ENCODE assay signal across 8 cellular contexts in genomic region chr6:88963139-88964090, GRCh38. TPM values are rescaled to one million over a fixed set of nuclear protein-coding genes. Genes with fewer than 3 reads are reported as not detected.
DNase-seq lines count a peak whose midpoint lies in the region; TF ChIP-seq lines count a peak whose summit lies in the region.

TSS of gene RNGTT (minus strand) at chr6:88963618. CDS start at chr6:88963409, 209 bp downstream.

- DNase-seq in GM04503 (ENCODE audit: low read depth) (peak; percentile 90), HFFc6 (peak; percentile 98), NB4 (ENCODE audit: low read depth) (peak; percentile 99), SK-N-MC (ENCODE audit: low read depth, low spot score) (peak; percentile 90), germinal center (ENCODE audit: low spot score) (peak; percentile 98), non-pigmented ciliary epithelial cell (ENCODE audit: low read depth) (peak; percentile 86), superior temporal gyrus (ENCODE audit: extremely low spot score) (peak; percentile 97)
- peak; percentile 99 for DNase-seq in activated naive CD4-positive, alpha-beta T cell treated with anti-CD3 and anti-CD28 coated beads, Interleukin-2, amount 10 ng/mL, durations not matched to agents 7 days and 5 days

- no peak for TF ChIP-seq CTCF in HFFc6 (IDR thresholded peaks at IDR 0.05)
- TF ChIP-seq CTCF in NB4 (IDR thresholded peaks at IDR 0.05; ENCODE audit: low read depth, low read length) = no peak

- no peaks in the 10 kb centered on the region for H3K27me3 Mint-ChIP-seq in HFFc6 (ENCODE audit: insufficient read depth)
- peaks cover 11% of the 10 kb centered on the region for H3K27me3 Mint-ChIP-seq in activated naive CD4-positive, alpha-beta T cell treated with anti-CD3 and anti-CD28 coated beads, Interleukin-2, amount 10 ng/mL, durations not matched to agents 7 days and 5 days

- CTCF ChIA-PET in activated naive CD4-positive, alpha-beta T cell treated with anti-CD3 and anti-CD28 coated beads, Interleukin-2, amount 10 ng/mL, durations not matched to agents 7 days and 5 days (lab: Charles Lee) = interaction anchor here (0.7 to 1.0 kb wide), 2 partner anchors 11 to 19 kb away, joined by 3 to 7 read pairs; no protein-coding TSS in a partner anchor

- H3K9me3 ChIP-seq in SK-N-MC (ENCODE audit: low read depth, low read length) = peaks cover 5% of the 10 kb centered on the region; the same call in 1 of the 2 replicates

- H3K36me3 ChIP-seq in SK-N-MC (ENCODE audit: insufficient read depth, low read length) = peaks cover 2% of the 10 kb centered on the region; the same call in 1 of the 2 replicates

- H3K9me3 Mint-ChIP-seq in HFFc6 = peaks cover 11% of the 10 kb centered on the region; the same call in 1 of the 2 replicates
- H3K9me3 Mint-ChIP-seq in activated naive CD4-positive, alpha-beta T cell treated with anti-CD3 and anti-CD28 coated beads, Interleukin-2, amount 10 ng/mL, durations not matched to agents 7 days and 5 days = peaks cover 4% of the 10 kb centered on the region

- H3K27ac ChIP-seq in SK-N-MC = peak within 1 kb of the TSS; percentile 79

- H3K36me3 Mint-ChIP-seq in HFFc6 (ENCODE audit: low read depth) = peaks cover 6% of the 10 kb centered on the region
- peaks cover 11% of the 10 kb centered on the region for H3K36me3 Mint-ChIP-seq in activated naive CD4-positive, alpha-beta T cell treated with anti-CD3 and anti-CD28 coated beads, Interleukin-2, amount 10 ng/mL, durations not matched to agents 7 days and 5 days

- H3K9ac ChIP-seq in SK-N-MC (ENCODE audit: insufficient read length) = peak within 1 kb of the TSS; percentile 99

- peak within 1 kb of the TSS; percentile 100 for H3K4me3 ChIP-seq in NB4 (ENCODE audit: low read depth, low read length)
- peak within 1 kb of the TSS; percentile 83 for H3K4me3 ChIP-seq in SK-N-MC

- H3K4me1 Mint-ChIP-seq in HFFc6 (ENCODE audit: low read depth) = peaks cover 24% of the 10 kb centered on the region
- peaks cover 48% of the 10 kb centered on the region for H3K4me1 Mint-ChIP-seq in activated naive CD4-positive, alpha-beta T cell treated with anti-CD3 and anti-CD28 coated beads, Interleukin-2, amount 10 ng/mL, durations not matched to agents 7 days and 5 days

- H3K4me3 Mint-ChIP-seq in HFFc6 = peak within 1 kb of the TSS; percentile 100
- peak within 1 kb of the TSS; percentile 98 for H3K4me3 Mint-ChIP-seq in activated naive CD4-positive, alpha-beta T cell treated with anti-CD3 and anti-CD28 coated beads, Interleukin-2, amount 10 ng/mL, durations not matched to agents 7 days and 5 days

- peak; percentile 72 for TF ChIP-seq POLR2A in NB4 (IDR thresholded peaks at IDR 0.05; ENCODE audit: extremely low read depth, insufficient read length)

- peak within 1 kb of the TSS; percentile 88 for H3K27ac Mint-ChIP-seq in HFFc6
- peak within 1 kb of the TSS; percentile 90 for H3K27ac Mint-ChIP-seq in activated naive CD4-positive, alpha-beta T cell treated with anti-CD3 and anti-CD28 coated beads, Interleukin-2, amount 10 ng/mL, durations not matched to agents 7 days and 5 days

RNA-seq across cellular contexts. Expression of gene RNGTT, which starts in this region (rescaled TPM):
- 10 to 100 TPM; 16.0 to 17.4 (median 16.8) TPM for total RNA-seq in HFFc6 (2021; fragmentation: NEBNext Ultra II Directional; extraction: Animal tissue kit (Norgen Biotek cat#: 25700))

Comparison
In these comparisons a context has a peak if more than half of its experiments do, and no peak if none do; other contexts are left out.
1. Peak in every context shown above with its lines: DNase-seq, H3K4me3 ChIP-seq and H3K27ac ChIP-seq.